1 cellular context compared by ENCODE assay signal in the genomic region with DNA sequence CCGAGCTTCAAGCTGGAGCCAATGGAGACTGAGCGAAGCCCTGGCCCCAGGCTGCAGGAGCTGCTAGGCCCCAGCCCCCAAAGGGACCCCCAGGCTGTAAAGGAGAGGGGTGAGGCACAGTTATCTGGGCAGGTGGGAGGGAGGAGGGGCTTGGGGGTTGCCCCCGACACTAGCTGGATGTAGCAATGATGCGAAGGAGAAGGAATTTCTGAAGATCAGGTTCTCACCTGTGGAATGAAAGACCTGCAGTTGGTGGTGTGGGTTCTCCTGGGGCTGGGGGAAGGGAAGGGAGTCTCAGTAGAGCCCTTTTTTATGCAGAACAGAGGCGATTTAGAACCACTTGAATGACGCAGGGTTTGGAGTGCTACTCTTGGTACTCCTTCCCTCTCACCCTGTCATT.
TF ChIP-seq lines count a peak whose summit lies in the region.

No MANE protein-coding gene starts in this region.

TF ChIP-seq in HepG2, 621 proteins besides CTCF, POLR2A, EP300 and RAD21:
- TF ChIP-seq, protein P1, sequence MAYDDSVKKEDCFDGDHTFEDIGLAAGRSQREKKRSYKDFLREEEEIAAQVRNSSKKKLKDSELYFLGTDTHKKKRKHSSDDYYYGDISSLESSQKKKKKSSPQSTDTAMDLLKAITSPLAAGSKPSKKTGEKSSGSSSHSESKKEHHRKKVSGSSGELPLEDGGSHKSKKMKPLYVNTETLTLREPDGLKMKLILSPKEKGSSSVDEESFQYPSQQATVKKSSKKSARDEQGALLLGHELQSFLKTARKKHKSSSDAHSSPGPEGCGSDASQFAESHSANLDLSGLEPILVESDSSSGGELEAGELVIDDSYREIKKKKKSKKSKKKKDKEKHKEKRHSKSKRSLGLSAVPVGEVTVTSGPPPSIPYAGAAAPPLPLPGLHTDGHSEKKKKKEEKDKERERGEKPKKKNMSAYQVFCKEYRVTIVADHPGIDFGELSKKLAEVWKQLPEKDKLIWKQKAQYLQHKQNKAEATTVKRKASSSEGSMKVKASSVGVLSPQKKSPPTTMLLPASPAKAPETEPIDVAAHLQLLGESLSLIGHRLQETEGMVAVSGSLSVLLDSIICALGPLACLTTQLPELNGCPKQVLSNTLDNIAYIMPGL (CRISPR knock-in tag; IDR thresholded peaks at IDR 0.05; ENCODE audit: borderline replicate concordance in 1 of 2, low read depth in 1 of 2) = no peak
- TF ChIP-seq ZNF510 (CRISPR knock-in tag; IDR thresholded peaks at IDR 0.05; ENCODE audit: low read depth) (no peak), ZNF432 (CRISPR knock-in tag; IDR thresholded peaks at IDR 0.05; ENCODE audit: borderline replicate concordance) (no peak), PBX3 (CRISPR knock-in tag; IDR thresholded peaks at IDR 0.05; ENCODE audit: borderline replicate concordance) (no peak), MTF2 (CRISPR knock-in tag; IDR thresholded peaks at IDR 0.05; ENCODE audit: borderline replicate concordance) (no peak), ZNF687 (CRISPR knock-in tag; IDR thresholded peaks at IDR 0.05) (peak; percentile 38; the same call in 1 of the 2 replicates), MAFG (CRISPR knock-in tag; IDR thresholded peaks at IDR 0.05) (no peak)
TF ChIP-seq in HepG2: peak in this region for 1.
